In genomic region chr13:46577656-46578589, GRCh38 we compare ENCODE assay signal across 9 cellular contexts. TPM values are rescaled to one million over a fixed set of nuclear protein-coding genes. Genes with fewer than 3 reads are reported as not detected.
DNase-seq lines count a peak whose midpoint lies in the region; ATAC-seq and TF ChIP-seq lines count a peak whose summit lies in the region.
"Had no signal": no experiment of that assay in that cellular context is flagged by ENCODE, and none has a peak within 500 bp of the region (broad histone marks: within the 10 kb centered on the region; RNA-seq: fewer than 3 reads in every experiment).

No MANE protein-coding gene starts in this region.

- DNase-seq in NCI-H82 (lab: John Stamatoyannopoulos, UW) (peak; percentile 55), NCI-H82 treated with DMSO at 0.1 percent for 48 hours (lab: John Stamatoyannopoulos, UW; ENCODE audit: unreplicated experiment) (no peak), Peyer's patch (no peak), hepatic stellate cell (ENCODE audit: low spot score) (no peak), brain microvascular endothelial cell (no peak)
- DNase-seq: effector memory CD8-positive, alpha-beta T cell had no signal

- H3K36me3 ChIP-seq in Peyer's patch: no peaks in the 10 kb centered on the region
- H3K36me3 ChIP-seq in brain microvascular endothelial cell (replicated peaks): no peaks in the 10 kb centered on the region

- peaks cover 3% of the 10 kb centered on the region for H3K36me3 Mint-ChIP-seq in activated naive CD8-positive, alpha-beta T cell
- peaks cover 3% of the 10 kb centered on the region for H3K36me3 Mint-ChIP-seq in stimulated activated naive CD8-positive, alpha-beta T cell treated with anti-CD3 and anti-CD28 coated beads, Interleukin-15, Interleukin-2, amounts not matched to agents 100 ng/mL and 50 ng/mL, for 24 hours (ENCODE audit: low read depth)

- peaks cover 0 to 29% (median 2%) of the 10 kb centered on the region in 4 donors for H3K4me1 ChIP-seq in Peyer's patch

- ATAC-seq in HG02981 (IDR thresholded peaks at IDR 0.05; ENCODE audit: unreplicated experiment): peak; percentile 16
- ATAC-seq: effector memory CD8-positive, alpha-beta T cell had no signal

- H3K27me3 Mint-ChIP-seq in activated naive CD8-positive, alpha-beta T cell: no peaks in the 10 kb centered on the region
- no peaks in the 10 kb centered on the region for H3K27me3 Mint-ChIP-seq in stimulated activated naive CD8-positive, alpha-beta T cell treated with anti-CD3 and anti-CD28 coated beads, Interleukin-15, Interleukin-2, amounts not matched to agents 100 ng/mL and 50 ng/mL, for 24 hours
- H3K27me3 Mint-ChIP-seq: effector memory CD8-positive, alpha-beta T cell had no signal

- H3K27ac Mint-ChIP-seq in activated naive CD8-positive, alpha-beta T cell: peak overlapping the region; percentile 38
- peak overlapping the region; percentile 72 for H3K27ac Mint-ChIP-seq in stimulated activated naive CD8-positive, alpha-beta T cell treated with anti-CD3 and anti-CD28 coated beads, Interleukin-15, Interleukin-2, amounts not matched to agents 100 ng/mL and 50 ng/mL, for 24 hours

- H3K4me1 Mint-ChIP-seq in activated naive CD8-positive, alpha-beta T cell (ENCODE audit: low read depth): peaks cover 63% of the 10 kb centered on the region
- peaks cover 77% of the 10 kb centered on the region for H3K4me1 Mint-ChIP-seq in stimulated activated naive CD8-positive, alpha-beta T cell treated with anti-CD3 and anti-CD28 coated beads, Interleukin-15, Interleukin-2, amounts not matched to agents 100 ng/mL and 50 ng/mL, for 24 hours (ENCODE audit: low read depth)

- H3K27me3 ChIP-seq in Peyer's patch (no peaks in the 10 kb centered on the region), brain microvascular endothelial cell (replicated peaks) (no peaks in the 10 kb centered on the region)

- H3K9me3 ChIP-seq in Peyer's patch: no peaks in the 10 kb centered on the region

- H3K27ac ChIP-seq in Peyer's patch: peak overlapping the region in 1 of 4 donors; percentile 50
- no peak overlapping the region for H3K27ac ChIP-seq in brain microvascular endothelial cell

- TF ChIP-seq CTCF in Peyer's patch (IDR thresholded peaks at IDR 0.05) (no peak), brain microvascular endothelial cell (IDR thresholded peaks at IDR 0.05; ENCODE audit: low read depth, low read length, missing control alignments) (no peak)

- in situ Hi-C loops in brain microvascular endothelial cell (cut with HindIII; ENCODE audit: low pct_ligation_motif_present, low sequenced_read_pairs): no loop called here

- peak overlapping the region; percentile 33 for H3K4me3 Mint-ChIP-seq in activated naive CD8-positive, alpha-beta T cell
- H3K4me3 Mint-ChIP-seq in stimulated activated naive CD8-positive, alpha-beta T cell treated with anti-CD3 and anti-CD28 coated beads, Interleukin-15, Interleukin-2, amounts not matched to agents 100 ng/mL and 50 ng/mL, for 24 hours: peak overlapping the region; percentile 45
- H3K4me3 Mint-ChIP-seq: effector memory CD8-positive, alpha-beta T cell had no signal

- no peak for TF ChIP-seq POLR2A in Peyer's patch (IDR thresholded peaks at IDR 0.05)

- no peaks in the 10 kb centered on the region for H3K9me3 Mint-ChIP-seq in activated naive CD8-positive, alpha-beta T cell (ENCODE audit: low read depth)
- H3K9me3 Mint-ChIP-seq in stimulated activated naive CD8-positive, alpha-beta T cell treated with anti-CD3 and anti-CD28 coated beads, Interleukin-15, Interleukin-2, amounts not matched to agents 100 ng/mL and 50 ng/mL, for 24 hours: no peaks in the 10 kb centered on the region
- H3K9me3 Mint-ChIP-seq: effector memory CD8-positive, alpha-beta T cell had no signal

- H3K4me3 ChIP-seq in Peyer's patch (no peak overlapping the region), brain microvascular endothelial cell (ENCODE audit: low read depth, low read length) (no peak overlapping the region)

RNA-seq across cellular contexts. Expression of gene LRCH1, which starts 25.0 kb away (rescaled TPM):
- total RNA-seq in Peyer's patch: 10 to 100 TPM; 13.6 to 29.7 (median 18.5) TPM
